ENCODE assay signal across 16 cellular contexts in genomic region chr12:111074965-111075364, GRCh38. TPM values are rescaled to one million over a fixed set of nuclear protein-coding genes. Genes with fewer than 3 reads are reported as not detected.
"Had no signal": no experiment of that assay in that cellular context is flagged by ENCODE, and none has a peak within 500 bp of the region (broad histone marks: within the 10 kb centered on the region; RNA-seq: fewer than 3 reads in every experiment).

No MANE protein-coding gene starts in this region.

- H3K27me3 ChIP-seq: colonic mucosa had no signal

- H3K4me3 ChIP-seq: colonic mucosa, tibial artery had no signal

- H3K9me3 Mint-ChIP-seq: activated B cell treated with CpG ODN at 0.5 μM for 24 hours; activated CD4-positive, alpha-beta T cell treated with anti-CD3 and anti-CD28 coated beads, Interleukin-2, amount 10 ng/mL, durations not matched to agents 7 days and 5 days; activated naive CD4-positive, alpha-beta T cell treated with anti-CD3 and anti-CD28 coated beads for 36 hours; stimulated activated effector memory CD8-positive, alpha-beta T cell treated with anti-CD3 and anti-CD28 coated beads, Interleukin-12 subunit alpha, Interleukin-12 subunit beta, amount 100 ng/mL, for 72 hours had no signal

- H3K9me3 ChIP-seq: colonic mucosa had no signal

- H3K36me3 Mint-ChIP-seq: stimulated activated effector memory CD8-positive, alpha-beta T cell treated with anti-CD3 and anti-CD28 coated beads, Interleukin-12 subunit alpha, Interleukin-12 subunit beta, amount 100 ng/mL, for 72 hours had no signal

- H3K27ac Mint-ChIP-seq: activated B cell treated with CpG ODN at 0.5 μM for 24 hours; activated naive CD4-positive, alpha-beta T cell treated with anti-CD3 and anti-CD28 coated beads for 36 hours; stimulated activated effector memory CD8-positive, alpha-beta T cell treated with anti-CD3 and anti-CD28 coated beads, Interleukin-12 subunit alpha, Interleukin-12 subunit beta, amount 100 ng/mL, for 72 hours had no signal

- H3K27ac ChIP-seq: colonic mucosa, tibial artery had no signal

- H3K4me3 Mint-ChIP-seq: activated B cell treated with CpG ODN at 0.5 μM for 24 hours; activated naive CD4-positive, alpha-beta T cell treated with anti-CD3 and anti-CD28 coated beads for 36 hours; stimulated activated effector memory CD8-positive, alpha-beta T cell treated with anti-CD3 and anti-CD28 coated beads, Interleukin-12 subunit alpha, Interleukin-12 subunit beta, amount 100 ng/mL, for 72 hours had no signal

- ATAC-seq: esophagus mucosa; stimulated activated effector memory CD8-positive, alpha-beta T cell treated with anti-CD3 and anti-CD28 coated beads, Interleukin-12 subunit alpha, Interleukin-12 subunit beta, amount 100 ng/mL, for 72 hours had no signal

- H3K4me1 Mint-ChIP-seq: activated B cell treated with CpG ODN at 0.5 μM for 24 hours; stimulated activated effector memory CD8-positive, alpha-beta T cell treated with anti-CD3 and anti-CD28 coated beads, Interleukin-12 subunit alpha, Interleukin-12 subunit beta, amount 100 ng/mL, for 72 hours had no signal

- H3K36me3 ChIP-seq: colonic mucosa, tibial artery had no signal

- DNase-seq: activated B cell treated with CpG ODN at 0.5 μM for 24 hours; activated CD4-positive, alpha-beta T cell treated with anti-CD3 and anti-CD28 coated beads, Interleukin-2, amount 10 ng/mL, durations not matched to agents 7 days and 5 days; amniotic stem cell; central memory CD4-positive, alpha-beta T cell; colonic mucosa; hypothalamus; mesendoderm; T-helper 2 cell had no signal

- H3K4me1 ChIP-seq: colonic mucosa, tibial artery had no signal

RNA-seq across cellular contexts. Expression of gene CUX2, which starts 41.0 kb away (rescaled TPM):
- total RNA-seq: activated B cell treated with CpG ODN at 0.5 μM for 24 hours; activated CD8-positive, alpha-beta memory T cell treated with anti-CD3 and anti-CD28 coated beads for 36 hours; esophagus mucosa; glomerular endothelial cell; kidney epithelial cell; osteocyte had no signal
